33 cellular contexts compared by ENCODE assay signal in genomic region chr1:219397511-219397910, GRCh38.
"Had no signal": no experiment of that assay in that cellular context is flagged by ENCODE, and none has a peak within 500 bp of the region (broad histone marks: within the 10 kb centered on the region; RNA-seq: fewer than 3 reads in every experiment).

No MANE protein-coding gene starts in this region.

- H3K27ac ChIP-seq: adrenal gland, body of pancreas, brain microvascular endothelial cell, breast epithelium, VCaP had no signal

- H3K27me3 ChIP-seq: adrenal gland, body of pancreas, brain microvascular endothelial cell, breast epithelium had no signal

- H3K4me3 ChIP-seq: adrenal gland, body of pancreas, breast epithelium had no signal

- H3K36me3 ChIP-seq: adrenal gland, brain microvascular endothelial cell, breast epithelium had no signal

- DNase-seq: activated B cell treated with CpG ODN at 0.5 μM for 24 hours; activated CD4-positive, alpha-beta memory T cell treated with anti-CD3 and anti-CD28 coated beads for 36 hours; activated CD4-positive, alpha-beta T cell treated with anti-CD3 and anti-CD28 coated beads for 4 hours; activated CD4-positive, alpha-beta T cell treated with anti-CD3 and anti-CD28 coated beads, Interleukin-2, amount 10 ng/mL, durations not matched to agents 24 days and 14 days; activated CD4-positive, alpha-beta T cell treated with anti-CD3 and anti-CD28 coated beads, Interleukin-2, amount 50 U/mL, for 1 hour; activated CD4-positive, alpha-beta T cell treated with anti-CD3 and anti-CD28 coated beads, Interleukin-2, amount 50 U/mL, for 4 hours; activated CD4-positive, CD25-positive, alpha-beta regulatory T cell treated with anti-CD3 and anti-CD28 coated beads, Interleukin-2, amount 50 U/mL, for 72 hours; activated CD8-positive, alpha-beta memory T cell treated with anti-CD3 and anti-CD28 coated beads, Interleukin-2, amount 50 U/mL, for 4 hours; activated CD8-positive, alpha-beta T cell treated with anti-CD3 and anti-CD28 coated beads for 36 hours; activated effector memory CD4-positive, alpha-beta T cell treated with anti-CD3 and anti-CD28 coated beads, Interleukin-2, amount 50 U/mL, for 16 hours; activated gamma-delta T cell treated with Interleukin-2 at 50 U/mL for 16 hours; activated naive CD4-positive, alpha-beta T cell; activated naive CD4-positive, alpha-beta T cell treated with anti-CD3 and anti-CD28 coated beads for 36 hours; activated naive CD4-positive, alpha-beta T cell treated with anti-CD3 and anti-CD28 coated beads, Interleukin-2, amount 50 U/mL, for 16 hours; activated naive CD8-positive, alpha-beta T cell treated with anti-CD3 and anti-CD28 coated beads for 36 hours; activated T-cell treated with anti-CD3 and anti-CD28 coated beads for 4 hours; activated T-cell treated with anti-CD3 and anti-CD28 coated beads, Interleukin-2, amount 50 U/mL, for 1 hour; activated T-cell treated with anti-CD3 and anti-CD28 coated beads, Interleukin-2, amount 50 U/mL, for 4 hours; activated T-cell treated with anti-CD3 and anti-CD28 coated beads, Interleukin-2, amount 50 U/mL, for 72 hours; adrenal gland; amniotic stem cell; aorta; body of pancreas; brain microvascular endothelial cell; caudate nucleus; cerebellar nuclear complex; T-helper 1 cell; T-helper 2 cell; T-helper 9 cell had no signal

- H3K4me1 ChIP-seq: adrenal gland, breast epithelium had no signal

- ATAC-seq: activated CD8-positive, alpha-beta T cell treated with anti-CD3 and anti-CD28 coated beads for 36 hours; activated naive CD4-positive, alpha-beta T cell treated with anti-CD3 and anti-CD28 coated beads, Interleukin-2, amount 50 U/mL, for 72 hours; activated T-cell treated with anti-CD3 and anti-CD28 coated beads, Interleukin-2, amount 50 U/mL, for 4 hours; activated T-cell treated with anti-CD3 and anti-CD28 coated beads, Interleukin-2, amount 50 U/mL, for 72 hours; activated T-helper 17 cell treated with anti-CD3 and anti-CD28 coated beads, Interleukin-2, amount 50 U/mL, for 72 hours; body of pancreas had no signal
